Comparison of ENCODE assay signal across 2 cellular contexts in genomic region chr10:122505011-122505410, GRCh38.
TF ChIP-seq lines count a peak whose summit lies in the region.

No MANE protein-coding gene starts in this region.

TF ChIP-seq in SK-N-SH, 30 proteins besides CTCF, POLR2A, EP300 and RAD21:
- TF ChIP-seq YY1 (IDR thresholded peaks at IDR 0.05; ENCODE audit: low read depth) = no peak
TF ChIP-seq in SK-N-SH: peak in this region for 0.

TF ChIP-seq in SK-N-SH treated with all-trans-retinoic acid at 6 μM for 48 hours, 23 proteins besides CTCF, POLR2A, EP300 and RAD21:
- no peak for TF ChIP-seq CSRNP3 (CRISPR knock-in tag; IDR thresholded peaks at IDR 0.05)
- TF ChIP-seq ISL1 (CRISPR knock-in tag; IDR thresholded peaks at IDR 0.05) = no peak
- TF ChIP-seq TOX (CRISPR knock-in tag; IDR thresholded peaks at IDR 0.05; ENCODE audit: borderline replicate concordance) = no peak
- no peak for TF ChIP-seq PPARA (CRISPR knock-in tag; IDR thresholded peaks at IDR 0.05; ENCODE audit: borderline replicate concordance)
- TF ChIP-seq GLIS3 (CRISPR knock-in tag; IDR thresholded peaks at IDR 0.05) = no peak
- no peak for TF ChIP-seq TSHZ2 (CRISPR knock-in tag; IDR thresholded peaks at IDR 0.05)
- no peak for TF ChIP-seq ZNF8 (CRISPR knock-in tag; IDR thresholded peaks at IDR 0.05)
- TF ChIP-seq RARB (CRISPR knock-in tag; IDR thresholded peaks at IDR 0.05) = no peak
- no peak for TF ChIP-seq ARNTL (CRISPR knock-in tag; IDR thresholded peaks at IDR 0.05; ENCODE audit: borderline replicate concordance, low read depth)
- no peak for TF ChIP-seq ZFP30 (CRISPR knock-in tag; IDR thresholded peaks at IDR 0.05)
- TF ChIP-seq ZNF565 (CRISPR knock-in tag; conservative IDR thresholded peaks at IDR 0.05; ENCODE audit: low read depth) = no peak
- no peak for TF ChIP-seq CSDC2 (CRISPR knock-in tag; IDR thresholded peaks at IDR 0.05)
- TF ChIP-seq BACH2 (CRISPR knock-in tag; IDR thresholded peaks at IDR 0.05; ENCODE audit: borderline replicate concordance) = no peak
- TF ChIP-seq OSR1 (CRISPR knock-in tag; IDR thresholded peaks at IDR 0.05) = no peak
- no peak for TF ChIP-seq PATZ1 (CRISPR knock-in tag; IDR thresholded peaks at IDR 0.05; ENCODE audit: borderline replicate concordance)
